ENCODE assay signal across 27 cellular contexts in the genomic region with DNA sequence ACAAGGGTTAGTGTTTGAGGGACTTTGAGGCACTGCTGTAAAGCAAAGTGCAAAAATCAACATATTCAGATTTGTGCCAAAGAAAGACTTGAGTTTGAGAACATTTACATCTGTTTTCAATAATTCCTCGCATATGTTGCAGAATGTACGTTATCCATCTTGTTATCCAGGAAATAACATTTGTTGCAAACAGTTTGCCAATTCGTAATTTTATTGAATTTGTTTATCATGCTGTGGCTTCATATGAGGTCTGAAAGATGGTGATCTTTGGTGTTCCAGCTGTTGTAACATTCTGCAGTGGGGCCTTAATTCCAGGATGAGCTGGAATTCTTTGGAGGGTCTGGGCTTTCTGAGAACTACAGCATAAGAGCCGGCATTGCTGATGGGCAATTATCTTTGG.
"Had no signal": no experiment of that assay in that cellular context is flagged by ENCODE, and none has a peak within 500 bp of the region (broad histone marks: within the 10 kb centered on the region; RNA-seq: fewer than 3 reads in every experiment).

No MANE protein-coding gene starts in this region.

- ATAC-seq: activated CD8-positive, alpha-beta T cell treated with anti-CD3 and anti-CD28 coated beads, Interleukin-2, amount 10 ng/mL, durations not matched to agents 7 days and 5 days; PC-3 had no signal

- DNase-seq: activated CD4-positive, alpha-beta T cell treated with anti-CD3 and anti-CD28 coated beads, Interleukin-2, amount 10 ng/mL, durations not matched to agents 24 days and 14 days; activated CD4-positive, alpha-beta T cell treated with anti-CD3 and anti-CD28 coated beads, Interleukin-2, amount 50 U/mL, for 4 hours; activated CD8-positive, alpha-beta memory T cell treated with anti-CD3 and anti-CD28 coated beads, Interleukin-2, amount 50 U/mL, for 4 hours; activated CD8-positive, alpha-beta T cell treated with anti-CD3 and anti-CD28 coated beads, Interleukin-2, amount 10 ng/mL, durations not matched to agents 7 days and 5 days; activated effector memory CD4-positive, alpha-beta T cell treated with Interleukin-2 at 50 U/mL for 16 hours; activated naive CD4-positive, alpha-beta T cell treated with anti-CD3 and anti-CD28 coated beads, Interleukin-2, amount 50 U/mL, for 16 hours; activated naive CD8-positive, alpha-beta T cell treated with anti-CD3 and anti-CD28 coated beads for 36 hours; activated T-cell treated with anti-CD3 and anti-CD28 coated beads, Interleukin-2, amount 50 U/mL, for 48 hours; amygdala; MM.1S; MV-4-11; NCI-H1092; NCI-H1436 treated with DMSO at 0.1 percent for 48 hours; NCI-H1694 treated with DMSO at 0.1 percent for 48 hours; NCI-H2029; NCI-H345; NCI-H524 treated with DMSO at 0.1 percent for 48 hours; PC-3; Peyer's patch; RPMI8226; SHP77 treated with DMSO at 0.1 percent for 48 hours; T1000 had no signal

- H3K27ac ChIP-seq: ascending aorta, cardiac muscle cell, KMS-11, Peyer's patch, SJSA1 had no signal

- H3K36me3 ChIP-seq: ascending aorta, cardiac muscle cell, Peyer's patch, SJSA1 had no signal

- H3K9ac ChIP-seq: KMS-11 had no signal

- H3K4me1 ChIP-seq: Peyer's patch, SJSA1 had no signal

- H3K27ac Mint-ChIP-seq: activated CD4-positive, alpha-beta T cell treated with anti-CD3 and anti-CD28 coated beads, Interleukin-2, amount 10 ng/mL, durations not matched to agents 24 days and 14 days; activated CD8-positive, alpha-beta T cell treated with anti-CD3 and anti-CD28 coated beads, Interleukin-2, amount 10 ng/mL, durations not matched to agents 7 days and 5 days; activated naive CD8-positive, alpha-beta T cell treated with anti-CD3 and anti-CD28 coated beads for 36 hours had no signal

- H3K27me3 Mint-ChIP-seq: activated CD4-positive, alpha-beta T cell treated with anti-CD3 and anti-CD28 coated beads, Interleukin-2, amount 10 ng/mL, durations not matched to agents 24 days and 14 days; activated naive CD8-positive, alpha-beta T cell treated with anti-CD3 and anti-CD28 coated beads for 36 hours; central memory CD8-positive, alpha-beta T cell had no signal

- H3K4me3 ChIP-seq: ascending aorta, cardiac muscle cell, Peyer's patch, SJSA1 had no signal

- H3K4me2 ChIP-seq: KMS-11 had no signal

- H3K9me3 ChIP-seq: ascending aorta, Peyer's patch, SJSA1 had no signal

- H3K36me3 Mint-ChIP-seq: activated naive CD8-positive, alpha-beta T cell treated with anti-CD3 and anti-CD28 coated beads for 36 hours had no signal

- H3K4me3 Mint-ChIP-seq: activated CD4-positive, alpha-beta T cell treated with anti-CD3 and anti-CD28 coated beads, Interleukin-2, amount 10 ng/mL, durations not matched to agents 24 days and 14 days; activated CD8-positive, alpha-beta T cell treated with anti-CD3 and anti-CD28 coated beads, Interleukin-2, amount 10 ng/mL, durations not matched to agents 7 days and 5 days; activated naive CD8-positive, alpha-beta T cell treated with anti-CD3 and anti-CD28 coated beads for 36 hours; central memory CD8-positive, alpha-beta T cell had no signal

- H3K27me3 ChIP-seq: ascending aorta, cardiac muscle cell, Peyer's patch, SJSA1 had no signal

- H3K4me1 Mint-ChIP-seq: activated CD4-positive, alpha-beta T cell treated with anti-CD3 and anti-CD28 coated beads, Interleukin-2, amount 10 ng/mL, durations not matched to agents 24 days and 14 days; activated naive CD8-positive, alpha-beta T cell treated with anti-CD3 and anti-CD28 coated beads for 36 hours; central memory CD8-positive, alpha-beta T cell had no signal
